In the genomic region with DNA sequence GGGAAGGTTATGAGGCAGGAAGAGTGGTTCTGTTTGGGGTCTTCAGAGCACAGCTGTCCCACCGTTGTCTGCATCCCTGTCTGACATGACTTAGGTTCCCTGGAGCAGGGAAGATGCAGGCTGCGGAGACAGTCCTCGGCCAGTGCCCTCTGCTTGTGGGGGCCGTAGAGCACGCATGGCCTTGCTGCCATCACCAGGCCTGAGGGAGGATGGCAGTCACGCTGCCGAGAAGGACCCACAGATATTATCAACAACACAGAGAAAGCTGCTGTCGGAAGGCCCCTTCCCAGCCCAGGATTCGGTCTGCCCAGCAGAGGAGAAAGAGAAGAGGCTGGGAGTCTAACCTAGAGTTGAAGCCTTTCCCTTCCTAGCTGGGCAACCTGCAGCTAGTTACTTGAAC, we compare ENCODE assay signal across 2 cellular contexts.
A peak's percentile ranks its signal among the peaks of the same experiment; 100 is the strongest.
TF ChIP-seq lines count a peak whose summit lies in the region.

No MANE protein-coding gene starts in this region.

TF ChIP-seq in HCT116, 20 proteins besides CTCF, POLR2A, EP300 and RAD21:
- TF ChIP-seq, protein P1, sequence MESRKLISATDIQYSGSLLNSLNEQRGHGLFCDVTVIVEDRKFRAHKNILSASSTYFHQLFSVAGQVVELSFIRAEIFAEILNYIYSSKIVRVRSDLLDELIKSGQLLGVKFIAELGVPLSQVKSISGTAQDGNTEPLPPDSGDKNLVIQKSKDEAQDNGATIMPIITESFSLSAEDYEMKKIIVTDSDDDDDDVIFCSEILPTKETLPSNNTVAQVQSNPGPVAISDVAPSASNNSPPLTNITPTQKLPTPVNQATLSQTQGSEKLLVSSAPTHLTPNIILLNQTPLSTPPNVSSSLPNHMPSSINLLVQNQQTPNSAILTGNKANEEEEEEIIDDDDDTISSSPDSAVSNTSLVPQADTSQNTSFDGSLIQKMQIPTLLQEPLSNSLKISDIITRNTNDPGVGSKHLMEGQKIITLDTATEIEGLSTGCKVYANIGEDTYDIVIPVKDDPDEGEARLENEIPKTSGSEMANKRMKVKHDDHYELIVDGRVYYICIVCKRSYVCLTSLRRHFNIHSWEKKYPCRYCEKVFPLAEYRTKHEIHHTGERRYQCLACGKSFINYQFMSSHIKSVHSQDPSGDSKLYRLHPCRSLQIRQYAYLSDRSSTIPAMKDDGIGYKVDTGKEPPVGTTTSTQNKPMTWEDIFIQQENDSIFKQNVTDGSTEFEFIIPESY (IDR thresholded peaks at IDR 0.05; ENCODE audit: extremely low read depth, insufficient replicate concordance, low read length): no peak
- TF ChIP-seq EZH2 (IDR thresholded peaks at IDR 0.05): no peak
- TF ChIP-seq, protein P2, sequence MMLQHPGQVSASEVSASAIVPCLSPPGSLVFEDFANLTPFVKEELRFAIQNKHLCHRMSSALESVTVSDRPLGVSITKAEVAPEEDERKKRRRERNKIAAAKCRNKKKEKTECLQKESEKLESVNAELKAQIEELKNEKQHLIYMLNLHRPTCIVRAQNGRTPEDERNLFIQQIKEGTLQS (IDR thresholded peaks at IDR 0.05): no peak
- TF ChIP-seq ZNF274 (IDR thresholded peaks at IDR 0.05; ENCODE audit: low read depth, low read length): no peak
- no peak for TF ChIP-seq ZFX (IDR thresholded peaks at IDR 0.05)
- TF ChIP-seq, protein P3, sequence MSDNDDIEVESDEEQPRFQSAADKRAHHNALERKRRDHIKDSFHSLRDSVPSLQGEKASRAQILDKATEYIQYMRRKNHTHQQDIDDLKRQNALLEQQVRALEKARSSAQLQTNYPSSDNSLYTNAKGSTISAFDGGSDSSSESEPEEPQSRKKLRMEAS (IDR thresholded peaks at IDR 0.05): no peak
- TF ChIP-seq, protein P4, sequence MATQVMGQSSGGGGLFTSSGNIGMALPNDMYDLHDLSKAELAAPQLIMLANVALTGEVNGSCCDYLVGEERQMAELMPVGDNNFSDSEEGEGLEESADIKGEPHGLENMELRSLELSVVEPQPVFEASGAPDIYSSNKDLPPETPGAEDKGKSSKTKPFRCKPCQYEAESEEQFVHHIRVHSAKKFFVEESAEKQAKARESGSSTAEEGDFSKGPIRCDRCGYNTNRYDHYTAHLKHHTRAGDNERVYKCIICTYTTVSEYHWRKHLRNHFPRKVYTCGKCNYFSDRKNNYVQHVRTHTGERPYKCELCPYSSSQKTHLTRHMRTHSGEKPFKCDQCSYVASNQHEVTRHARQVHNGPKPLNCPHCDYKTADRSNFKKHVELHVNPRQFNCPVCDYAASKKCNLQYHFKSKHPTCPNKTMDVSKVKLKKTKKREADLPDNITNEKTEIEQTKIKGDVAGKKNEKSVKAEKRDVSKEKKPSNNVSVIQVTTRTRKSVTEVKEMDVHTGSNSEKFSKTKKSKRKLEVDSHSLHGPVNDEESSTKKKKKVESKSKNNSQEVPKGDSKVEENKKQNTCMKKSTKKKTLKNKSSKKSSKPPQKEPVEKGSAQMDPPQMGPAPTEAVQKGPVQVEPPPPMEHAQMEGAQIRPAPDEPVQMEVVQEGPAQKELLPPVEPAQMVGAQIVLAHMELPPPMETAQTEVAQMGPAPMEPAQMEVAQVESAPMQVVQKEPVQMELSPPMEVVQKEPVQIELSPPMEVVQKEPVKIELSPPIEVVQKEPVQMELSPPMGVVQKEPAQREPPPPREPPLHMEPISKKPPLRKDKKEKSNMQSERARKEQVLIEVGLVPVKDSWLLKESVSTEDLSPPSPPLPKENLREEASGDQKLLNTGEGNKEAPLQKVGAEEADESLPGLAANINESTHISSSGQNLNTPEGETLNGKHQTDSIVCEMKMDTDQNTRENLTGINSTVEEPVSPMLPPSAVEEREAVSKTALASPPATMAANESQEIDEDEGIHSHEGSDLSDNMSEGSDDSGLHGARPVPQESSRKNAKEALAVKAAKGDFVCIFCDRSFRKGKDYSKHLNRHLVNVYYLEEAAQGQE (IDR thresholded peaks at IDR 0.05; ENCODE audit: low read depth): no peak
- no peak for TF ChIP-seq CBX3 (IDR thresholded peaks at IDR 0.05; ENCODE audit: low read depth)
- TF ChIP-seq FOSL1 (IDR thresholded peaks at IDR 0.05; ENCODE audit: low read depth): no peak
- TF ChIP-seq JUND (IDR thresholded peaks at IDR 0.05): no peak
- TF ChIP-seq EZH2phosphoT487 (IDR thresholded peaks at IDR 0.05; ENCODE audit: borderline replicate concordance): no peak
- no peak for TF ChIP-seq SIN3A (IDR thresholded peaks at IDR 0.05; ENCODE audit: low read depth)
- TF ChIP-seq SRF (IDR thresholded peaks at IDR 0.05; ENCODE audit: low read depth): no peak
- TF ChIP-seq TCF7L2 (IDR thresholded peaks at IDR 0.05; ENCODE audit: borderline replicate concordance, extremely low read depth, insufficient read depth, insufficient read length): no peak
- TF ChIP-seq EGR1 (IDR thresholded peaks at IDR 0.05; ENCODE audit: low read depth): no peak
- no peak for TF ChIP-seq POLR2AphosphoS5 (IDR thresholded peaks at IDR 0.05; ENCODE audit: low read depth, low read length)

TF ChIP-seq in H1, 55 proteins besides CTCF, POLR2A, EP300 and RAD21:
- TF ChIP-seq, protein P3 (IDR thresholded peaks at IDR 0.05): peak; percentile 69
- TF ChIP-seq TCF12 (IDR thresholded peaks at IDR 0.05; ENCODE audit: low read depth, low read length): no peak
TF ChIP-seq in H1: peak in this region for 1.
